Comparison of ENCODE assay signal across 8 cellular contexts in genomic region chr4:76147454-76148141, GRCh38. TPM values are rescaled to one million over a fixed set of nuclear protein-coding genes. Genes with fewer than 3 reads are reported as not detected.
DNase-seq lines count a peak whose midpoint lies in the region; ATAC-seq and FAIRE-seq lines count a peak whose summit lies in the region.

No MANE protein-coding gene starts in this region.

- ATAC-seq in HG03439 (IDR thresholded peaks at IDR 0.05; ENCODE audit: unreplicated experiment): peak; percentile 28

- no peaks in the 10 kb centered on the region for H3K27me3 Mint-ChIP-seq in activated CD4-positive, alpha-beta memory T cell treated with anti-CD3 and anti-CD28 coated beads, Interleukin-2, amount 10 ng/mL, durations not matched to agents 7 days and 5 days

- H3K4me2 ChIP-seq in BLaER1: peak overlapping the region; percentile 97

- POLR2A ChIA-PET in activated CD4-positive, alpha-beta memory T cell treated with anti-CD3 and anti-CD28 coated beads, Interleukin-2, amount 10 ng/mL, durations not matched to agents 7 days and 5 days (lab: Charles Lee): interaction anchor here (0.8 to 2.2 kb wide), 10 partner anchors 58 to 492 kb away, joined by 3 to 11 read pairs (median 4); partner anchors contain the start of genes NAAA and SDAD1

- H3K9me3 Mint-ChIP-seq in activated CD4-positive, alpha-beta memory T cell treated with anti-CD3 and anti-CD28 coated beads, Interleukin-2, amount 10 ng/mL, durations not matched to agents 7 days and 5 days: no peaks in the 10 kb centered on the region

- peaks cover 22% of the 10 kb centered on the region for H3K36me3 Mint-ChIP-seq in activated CD4-positive, alpha-beta memory T cell treated with anti-CD3 and anti-CD28 coated beads, Interleukin-2, amount 10 ng/mL, durations not matched to agents 7 days and 5 days (ENCODE audit: low read depth)

- peaks cover 51% of the 10 kb centered on the region for H4K20me1 ChIP-seq in BLaER1

- H3K4me3 Mint-ChIP-seq in activated CD4-positive, alpha-beta memory T cell treated with anti-CD3 and anti-CD28 coated beads, Interleukin-2, amount 10 ng/mL, durations not matched to agents 7 days and 5 days: peak overlapping the region; percentile 89

- peaks cover 34% of the 10 kb centered on the region for H3K4me1 Mint-ChIP-seq in activated CD4-positive, alpha-beta memory T cell treated with anti-CD3 and anti-CD28 coated beads, Interleukin-2, amount 10 ng/mL, durations not matched to agents 7 days and 5 days

- CTCF ChIA-PET in activated CD4-positive, alpha-beta memory T cell treated with anti-CD3 and anti-CD28 coated beads, Interleukin-2, amount 10 ng/mL, durations not matched to agents 7 days and 5 days (lab: Charles Lee): interaction anchor here (1.0 to 1.7 kb wide), 3 partner anchors 32 to 230 kb away, joined by 3 to 7 read pairs (median 5); no protein-coding TSS in a partner anchor

- H3K27ac ChIP-seq in BLaER1: peak overlapping the region; percentile 95

- H3K27me3 ChIP-seq in BLaER1 (no peaks in the 10 kb centered on the region), mononuclear cell (ENCODE audit: insufficient read depth, low read length) (no peaks in the 10 kb centered on the region)

- H3K4me3 ChIP-seq in BLaER1 (peak overlapping the region; percentile 99), mononuclear cell (ENCODE audit: low read length) (peak overlapping the region; percentile 87)

- H3K9me3 ChIP-seq in BLaER1: no peaks in the 10 kb centered on the region
- H3K9me3 ChIP-seq in mononuclear cell (ENCODE audit: low read depth, low read length): no peaks in the 10 kb centered on the region

- peak overlapping the region; percentile 97 for H3K9ac ChIP-seq in BLaER1

- DNase-seq in GM19239 (ENCODE audit: insufficient read length, low spot score): peak; percentile 18
- DNase-seq in NCI-H774 (lab: John Stamatoyannopoulos, UW): peak; percentile 83
- peak; percentile 55 for DNase-seq in activated CD4-positive, alpha-beta memory T cell treated with anti-CD3 and anti-CD28 coated beads, Interleukin-2, amount 10 ng/mL, durations not matched to agents 7 days and 5 days
- peak; percentile 29 for DNase-seq in epidermal melanocyte (ENCODE audit: insufficient read length, low spot score)
- peak; percentile 22 for DNase-seq in stimulated activated naive CD4-positive, alpha-beta T cell treated with Interleukin-2 at 50 U/mL for 16 hours (lab: John Stamatoyannopoulos, UW)

- FAIRE-seq in GM19239 (lab: Jason Lieb, UNC): peak; percentile 80

- H3K36me3 ChIP-seq in BLaER1: peaks cover 18% of the 10 kb centered on the region

- H3K4me1 ChIP-seq in BLaER1 (peaks cover 30% of the 10 kb centered on the region), mononuclear cell (ENCODE audit: insufficient read depth, low read length) (peaks cover 20% of the 10 kb centered on the region)

- peak overlapping the region; percentile 81 for H3K27ac Mint-ChIP-seq in activated CD4-positive, alpha-beta memory T cell treated with anti-CD3 and anti-CD28 coated beads, Interleukin-2, amount 10 ng/mL, durations not matched to agents 7 days and 5 days

RNA-seq across cellular contexts. Expression of gene NUP54, which starts 0.6 kb away (rescaled TPM):
- 10 to 100 TPM; 48.9 to 58.6 TPM for total RNA-seq in activated CD4-positive, alpha-beta memory T cell treated with anti-CD3 and anti-CD28 coated beads, Interleukin-2, amount 10 ng/mL, durations not matched to agents 7 days and 5 days
- total RNA-seq in mononuclear cell: 82.9 TPM

Comparison
In these comparisons a context has a peak if more than half of its experiments do, and no peak if none do; other contexts are left out.
1. Peak in every context shown above with its lines: DNase-seq, ATAC-seq, H3K4me3 ChIP-seq and H3K27ac ChIP-seq.
2. DNase-seq: peak in every context shown above with its lines; median percentile 83 in NCI-H774; 55 in activated CD4-positive, alpha-beta memory T cell treated with anti-CD3 and anti-CD28 coated beads, Interleukin-2, amount 10 ng/mL, durations not matched to agents 7 days and 5 days; 29 in epidermal melanocyte; 22 in stimulated activated naive CD4-positive, alpha-beta T cell treated with Interleukin-2 at 50 U/mL for 16 hours; 18 in GM19239.